In genomic region chrX:103533428-103534216, GRCh38 we compare ENCODE assay signal across 8 cellular contexts. TPM values are rescaled to one million over a fixed set of nuclear protein-coding genes. Genes with fewer than 3 reads are reported as not detected.
DNase-seq lines count a peak whose midpoint lies in the region; ATAC-seq, FAIRE-seq and TF ChIP-seq lines count a peak whose summit lies in the region.

No MANE protein-coding gene starts in this region.

- peak; percentile 50 to 67 (median 51); a peak in 3 of 4 replicates for TF ChIP-seq CTCF in H1 (IDR thresholded peaks at IDR 0.05; ENCODE audit: control extremely low read depth in 1 of 3, insufficient read depth in 1 of 3, low read depth in 1 of 3, low read length in 3 of 3)

- peak overlapping the region; percentile 90; the same call in 1 of the 2 replicates for H2AFZ ChIP-seq in H1 (ENCODE audit: low read length)
- peak overlapping the region; percentile 53 for H2AFZ ChIP-seq in mesenchymal stem cell (ENCODE audit: low read depth, low read length)

- no peaks in the 10 kb centered on the region for H3K23me2 ChIP-seq in H1 (ENCODE audit: low read depth, low read length)

- H3K4ac ChIP-seq in H1 (replicated peaks; ENCODE audit: insufficient read length, low read depth, low read length) (no peak overlapping the region), mesenchymal stem cell (ENCODE audit: low read depth in 1 of 2, low read length in 2 of 2) (no peak overlapping the region)

- H4K20me1 ChIP-seq in H1 (replicated peaks in 1 of 2; ENCODE audit: control insufficient read depth in 1 of 2, insufficient read depth in 2 of 2, low read length in 2 of 2): no peaks in the 10 kb centered on the region

- no peak overlapping the region for H3K9ac ChIP-seq in H1 (replicated peaks in 1 of 4; ENCODE audit: extremely low read depth in 1 of 4, low read depth in 3 of 4, low read length in 3 of 4)
- peak overlapping the region; percentile 76 for H3K9ac ChIP-seq in mesenchymal stem cell (ENCODE audit: low read length)

- no peaks in the 10 kb centered on the region for H3K79me2 ChIP-seq in H1 (ENCODE audit: control insufficient read depth in 1 of 2, insufficient read depth in 2 of 2, low read length in 2 of 2)

- CTCF ChIA-PET in H1 (lab: Charles Lee; ENCODE audit: partially characterized antibody): interaction anchor here (0.6 to 2.1 kb wide), 9 partner anchors 10 to 286 kb away, joined by 3 to 8 read pairs (median 3); no protein-coding TSS in a partner anchor

- WGBS in H1 (ENCODE audit: extremely low coverage in 1 of 2, insufficient coverage in 1 of 2, insufficient read length in 1 of 2, insufficient replicate concordance in 2 of 2, low coverage in 1 of 2, low lambda C conversion rate in 2 of 2, missing lambda C conversion rate in 1 of 2), 2 experiments: 5% methylated on average over 15 of the region's 15 CpGs; no CpG with 5 or more reads in 1 of the 2 experiments
- WGBS in mesenchymal stem cell: 34% methylated on average over 8 of the region's 15 CpGs

- no peak overlapping the region for H2BK5ac ChIP-seq in H1 (ENCODE audit: low read depth, low read length)
- no peak overlapping the region for H2BK5ac ChIP-seq in mesenchymal stem cell (ENCODE audit: low read depth, low read length, poor library complexity, severe bottlenecking)

- no peak for TF ChIP-seq EP300 in H1 (IDR thresholded peaks at IDR 0.05; ENCODE audit: borderline replicate concordance in 1 of 2, low read depth in 2 of 2, low read length in 2 of 2)

- FAIRE-seq in H1 (lab: Jason Lieb, UNC): peak; percentile 99

- H3K23ac ChIP-seq in H1 (ENCODE audit: insufficient read length): no peak overlapping the region
- H3K23ac ChIP-seq in mesenchymal stem cell (ENCODE audit: low read length in 2 of 2): no peak overlapping the region

- H3K4me3 ChIP-seq in H1 (ENCODE audit: extremely low read depth in 1 of 4, insufficient read depth in 2 of 4, low read depth in 3 of 4, low read length in 4 of 4) (peak overlapping the region; percentile 20 to 71 (median 48); a peak in 7 of 8 replicates), mesenchymal stem cell (ENCODE audit: insufficient read depth in 1 of 2, low read depth in 1 of 2, low read length in 2 of 2) (peak overlapping the region in 1 of 2 experiments; percentile 64)

- H3K36me3 ChIP-seq in H1 (ENCODE audit: control insufficient read depth in 2 of 4, insufficient read depth in 4 of 4, low read length in 3 of 4) (no peaks in the 10 kb centered on the region), mesenchymal stem cell (ENCODE audit: control insufficient read depth in 1 of 2, insufficient read depth in 2 of 2, low read depth in 1 of 2, low read length in 2 of 2) (no peaks in the 10 kb centered on the region)

- ATAC-seq in HG02885 (IDR thresholded peaks at IDR 0.05; ENCODE audit: poor library complexity, unreplicated experiment) (peak; percentile 61), GM21528 (IDR thresholded peaks at IDR 0.05; ENCODE audit: low FRiP score, unreplicated experiment) (no peak)

- DNase-seq in ELF-1 (ENCODE audit: low read depth, low spot score) (peak; percentile 89), NCI-H524 (lab: John Stamatoyannopoulos, UW) (peak; percentile 41 to 76), H1 (ENCODE audit: low read depth in 1 of 2, low spot score in 2 of 2) (peak; percentile 25 to 83), mesenchymal stem cell (peak; percentile 60)
- peak; percentile 7 to 71 (median 43) for DNase-seq in activated CD8-positive, alpha-beta memory T cell treated with anti-CD3 and anti-CD28 coated beads for 48 hours (ENCODE audit: low read depth in 2 of 3, low spot score in 2 of 3)
- peak; percentile 27 for DNase-seq in stimulated activated CD8-positive, alpha-beta memory T cell treated with anti-CD3 and anti-CD28 coated beads, Interleukin-12 subunit alpha, Interleukin-12 subunit beta, amount 100 ng/mL, for 4 hours (ENCODE audit: low read depth)

- no peaks in the 10 kb centered on the region for H3K27me3 ChIP-seq in H1 (replicated peaks in 1 of 4; ENCODE audit: control insufficient read depth in 3 of 4, extremely low read depth in 1 of 4, insufficient read depth in 3 of 4, low read length in 3 of 4)
- peaks cover 0 to 12% of the 10 kb centered on the region in 2 experiments for H3K27me3 ChIP-seq in mesenchymal stem cell (ENCODE audit: control insufficient read depth in 1 of 2, insufficient read depth in 1 of 2, low read length in 2 of 2)

- H3K79me1 ChIP-seq in H1 (ENCODE audit: low read depth, low read length) (no peaks in the 10 kb centered on the region), mesenchymal stem cell (replicated peaks; ENCODE audit: low read length, poor library complexity, severe bottlenecking) (no peaks in the 10 kb centered on the region)

- H3K4me2 ChIP-seq in H1 (ENCODE audit: insufficient read depth in 1 of 2, low read depth in 2 of 2, low read length in 2 of 2) (peak overlapping the region; percentile 18 to 70; a peak in 3 of 4 replicates), mesenchymal stem cell (ENCODE audit: low read length, poor library complexity, severe bottlenecking) (no peak overlapping the region)

- H3K9me3 ChIP-seq in H1 (ENCODE audit: insufficient read depth in 2 of 2, low read depth in 1 of 2, low read length in 1 of 2) (no peaks in the 10 kb centered on the region), mesenchymal stem cell (ENCODE audit: control insufficient read depth, low read length) (no peaks in the 10 kb centered on the region)

- no peak overlapping the region for H4K5ac ChIP-seq in H1 (ENCODE audit: insufficient read length, low read depth, low read length)

- TF ChIP-seq POLR2A in H1 (IDR thresholded peaks at IDR 0.05; ENCODE audit: control extremely low read depth in 1 of 2, low read depth in 2 of 2, low read length in 2 of 2): no peak

- H2BK20ac ChIP-seq in H1 (ENCODE audit: low read length): no peak overlapping the region

- H2BK12ac ChIP-seq in H1 (ENCODE audit: low read depth, low read length): no peak overlapping the region
- no peak overlapping the region for H2BK12ac ChIP-seq in mesenchymal stem cell (ENCODE audit: low read length in 2 of 2)

- H4K91ac ChIP-seq in H1 (replicated peaks; ENCODE audit: insufficient read length, low read length) (no peak overlapping the region), mesenchymal stem cell (ENCODE audit: low read length) (no peak overlapping the region)

- H3K18ac ChIP-seq in H1 (ENCODE audit: extremely low read depth, low read length) (no peak overlapping the region), mesenchymal stem cell (ENCODE audit: low read depth in 1 of 2, low read length in 2 of 2) (no peak overlapping the region)

- H4K8ac ChIP-seq in H1 (ENCODE audit: extremely low read depth, insufficient read depth, low read length) (no peak overlapping the region; the same call in 1 of the 2 replicates), mesenchymal stem cell (ENCODE audit: low read length) (no peak overlapping the region)

- TF ChIP-seq RAD21 in H1 (IDR thresholded peaks at IDR 0.05 in 1 of 2, conservative IDR thresholded peaks at IDR 0.05 in 1 of 2; ENCODE audit: low read depth in 2 of 2, low read length in 2 of 2): peak; percentile 74 to 81

- H3K14ac ChIP-seq in H1 (ENCODE audit: insufficient read length) (no peak overlapping the region), mesenchymal stem cell (ENCODE audit: low read length in 2 of 2) (no peak overlapping the region)

- H3K27ac ChIP-seq in H1 (ENCODE audit: low read depth, low read length) (no peak overlapping the region), mesenchymal stem cell (ENCODE audit: low read length, poor library complexity, severe bottlenecking) (no peak overlapping the region)

- POLR2A ChIA-PET in H1 (lab: Charles Lee; ENCODE audit: partially characterized antibody): interaction anchor here (1.2 kb wide), 1 partner anchor 145 kb away, joined by 4 read pairs; no protein-coding TSS in a partner anchor

- H3K4me1 ChIP-seq in H1 (replicated peaks in 1 of 4; ENCODE audit: control insufficient read depth in 3 of 4, insufficient read depth in 4 of 4, low read length in 3 of 4) (no peaks in the 10 kb centered on the region), mesenchymal stem cell (ENCODE audit: control insufficient read depth, insufficient read depth, low read depth, low read length) (peaks cover 4% of the 10 kb centered on the region)

- H3K56ac ChIP-seq in H1 (replicated peaks; ENCODE audit: insufficient read length, low read depth, low read length): no peak overlapping the region

- H2AK5ac ChIP-seq in H1 (ENCODE audit: low read depth, low read length) (no peak overlapping the region), mesenchymal stem cell (ENCODE audit: low read length, severe bottlenecking) (no peak overlapping the region)

- H2BK15ac ChIP-seq in H1 (ENCODE audit: low read length) (no peak overlapping the region), mesenchymal stem cell (ENCODE audit: low read depth, poor library complexity, severe bottlenecking) (peak overlapping the region; percentile 28)

- H2BK120ac ChIP-seq in H1 (replicated peaks; ENCODE audit: low read depth, low read length): no peak overlapping the region
- no peak overlapping the region for H2BK120ac ChIP-seq in mesenchymal stem cell (ENCODE audit: low read depth, low read length)

TF ChIP-seq in H1, 55 proteins besides CTCF, POLR2A, EP300 and RAD21:
- TF ChIP-seq CEBPB (IDR thresholded peaks at IDR 0.05; ENCODE audit: low read depth, low read length): peak; percentile 89
- TF ChIP-seq RXRA (IDR thresholded peaks at IDR 0.05; ENCODE audit: insufficient read depth, low read depth, low read length): no peak

RNA-seq across cellular contexts. Expression of gene RAB40A, which starts 14.3 kb away (rescaled TPM):
- total RNA-seq in H1 (2021; fragmentation: NEBNext Ultra II Directional; extraction: Animal tissue kit (Norgen Biotek cat#: 25700)): 0.09 and 0.17 TPM in 2 replicates
- 0.21 and 0.28 TPM in 2 replicates for polyA plus RNA-seq in H1 (2011; rRNA removed)
- 0.30 TPM for polyA plus RNA-seq in H1 (2011; cell fraction: cytosol; rRNA removed)
- polyA plus RNA-seq in H1 (2011; cell fraction: nucleus; rRNA removed): 1.4 TPM
- polyA plus RNA-seq in H1 (2012, experiment 1 of 2): 0.97 to 1.8 TPM (median 1.5 TPM) in 4 replicates
- 0.20 TPM for polyA plus RNA-seq in H1 (2012, experiment 2 of 2)
- 0.08 TPM for polyA plus RNA-seq in H1 (2013, experiment 1 of 2)
- 0.07 TPM for polyA plus RNA-seq in H1 (2013, experiment 2 of 2)
- 0.07 and 0.19 TPM in 2 replicates for polyA minus RNA-seq in H1 (2011; rRNA and poly(A)+ RNA removed)
- not detected for polyA minus RNA-seq in H1 (2011; cell fraction: cytosol; rRNA and poly(A)+ RNA removed)
- polyA minus RNA-seq in H1 (2011; cell fraction: nucleus; rRNA and poly(A)+ RNA removed): 0.60 TPM
- 0.06 TPM for polyA plus RNA-seq in mesenchymal stem cell (2013, experiment 1 of 2)
- polyA plus RNA-seq in mesenchymal stem cell (2013, experiment 2 of 2): 0.04 TPM

RNA-seq across cellular contexts. Expression of gene TCEAL4, which starts 51.7 kb away (rescaled TPM):
- 51.3 and 53.0 TPM in 2 replicates for total RNA-seq in H1 (2021; fragmentation: NEBNext Ultra II Directional; extraction: Animal tissue kit (Norgen Biotek cat#: 25700))
- polyA plus RNA-seq in H1 (2011; rRNA removed): 7.3 and 10.1 TPM in 2 replicates
- polyA plus RNA-seq in H1 (2011; cell fraction: cytosol; rRNA removed): 26.8 TPM
- 5.5 TPM for polyA plus RNA-seq in H1 (2011; cell fraction: nucleus; rRNA removed)
- 69.9 to 83.8 TPM (median 80.4 TPM) in 4 replicates for polyA plus RNA-seq in H1 (2012, experiment 1 of 2)
- polyA plus RNA-seq in H1 (2012, experiment 2 of 2): 17.4 TPM
- polyA plus RNA-seq in H1 (2013, experiment 1 of 2): 73.7 TPM
- polyA plus RNA-seq in H1 (2013, experiment 2 of 2): 73.3 TPM
- polyA minus RNA-seq in H1 (2011; rRNA and poly(A)+ RNA removed): 4.1 and 5.2 TPM in 2 replicates
- 13.2 TPM for polyA minus RNA-seq in H1 (2011; cell fraction: cytosol; rRNA and poly(A)+ RNA removed)
- 12.4 TPM for polyA minus RNA-seq in H1 (2011; cell fraction: nucleus; rRNA and poly(A)+ RNA removed)
- 166 TPM for polyA plus RNA-seq in mesenchymal stem cell (2013, experiment 1 of 2)
- polyA plus RNA-seq in mesenchymal stem cell (2013, experiment 2 of 2): 162 TPM

Comparison
In these comparisons a context has a peak if more than half of its experiments do, and no peak if none do; other contexts are left out.
1. DNase-seq: peak in every context shown above with its lines; median percentile 89 in ELF-1; 60 in mesenchymal stem cell; 58 in NCI-H524; 54 in H1; 43 in activated CD8-positive, alpha-beta memory T cell treated with anti-CD3 and anti-CD28 coated beads for 48 hours; 27 in stimulated activated CD8-positive, alpha-beta memory T cell treated with anti-CD3 and anti-CD28 coated beads, Interleukin-12 subunit alpha, Interleukin-12 subunit beta, amount 100 ng/mL, for 4 hours.